In the genomic region with DNA sequence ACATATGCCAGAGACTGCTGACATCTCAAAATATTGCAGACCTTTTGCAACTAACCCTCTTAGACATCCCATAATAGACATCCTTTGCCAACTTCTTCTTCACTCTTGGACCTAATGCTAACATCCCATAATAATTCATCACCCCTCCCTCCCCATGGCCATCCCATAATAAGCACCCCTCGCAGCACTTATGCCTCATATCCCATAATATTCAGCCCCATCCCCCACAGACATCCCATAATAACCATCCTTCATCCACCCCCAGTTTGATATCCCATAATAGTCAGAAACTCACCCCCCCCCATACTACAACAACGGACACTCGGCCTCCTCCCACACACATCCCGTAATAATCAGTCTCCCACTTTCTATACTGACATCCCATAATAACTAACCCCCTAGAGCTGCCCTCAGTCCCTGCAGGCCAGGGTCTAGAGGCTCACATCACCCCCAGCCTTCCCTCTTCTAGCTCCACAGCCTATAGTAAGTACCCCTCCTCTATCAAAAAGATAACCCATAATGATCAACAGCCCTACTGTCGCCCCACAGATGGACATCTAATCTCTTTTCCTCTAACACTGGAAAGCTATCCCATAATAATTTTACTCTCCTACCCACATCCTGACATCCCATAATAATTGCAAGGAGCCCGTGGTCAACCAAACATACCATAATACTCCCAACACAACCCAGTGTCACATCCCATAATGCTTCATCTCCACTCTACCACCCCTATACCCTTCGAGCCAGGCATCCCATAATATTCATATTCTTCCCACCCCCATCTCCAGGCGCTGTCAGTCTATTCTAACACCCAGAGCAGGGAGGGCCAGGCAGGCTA, we compare ENCODE assay signal across 8 cellular contexts. TPM values are rescaled to one million over a fixed set of nuclear protein-coding genes. Genes with fewer than 3 reads are reported as not detected.
DNase-seq lines count a peak whose midpoint lies in the region; ATAC-seq and TF ChIP-seq lines count a peak whose summit lies in the region.

No MANE protein-coding gene starts in this region.

- H3K4me1 Mint-ChIP-seq in naive thymus-derived CD8-positive, alpha-beta T cell = peaks cover 42 to 61% (median 53%) of the 10 kb centered on the region in 4 donors

- POLR2A ChIA-PET in naive thymus-derived CD8-positive, alpha-beta T cell (lab: Charles Lee) = interaction anchor here (0.6 to 1.9 kb wide), 10 partner anchors 12 to 278 kb away, joined by 3 to 15 read pairs (median 4); partner anchors contain the start of genes ACRBP, SPSB2 and ZNF384

- H3K9me3 Mint-ChIP-seq in naive thymus-derived CD8-positive, alpha-beta T cell = no peaks in the 10 kb centered on the region

- H3K27me3 Mint-ChIP-seq in naive thymus-derived CD8-positive, alpha-beta T cell = no peaks in the 10 kb centered on the region

- H3K27ac ChIP-seq in HL-60 (replicated peaks) = peak overlapping the region; percentile 57
- H3K27ac ChIP-seq in upper lobe of right lung = peak overlapping the region; percentile 47

- H3K27me3 ChIP-seq in HL-60 (ENCODE audit: insufficient read depth, poor library complexity, severe bottlenecking) = no peaks in the 10 kb centered on the region
- H3K27me3 ChIP-seq in upper lobe of right lung = no peaks in the 10 kb centered on the region

- H3K36me3 Mint-ChIP-seq in naive thymus-derived CD8-positive, alpha-beta T cell = peaks cover 0 to 1% (median 0%) of the 10 kb centered on the region in 3 donors

- intact Hi-C loops in upper lobe of right lung (cut with DNase I) = no loop called here

- DNase-seq in GDM1 (lab: John Stamatoyannopoulos, UW) = peak; percentile 77
- peak; percentile 68 to 73 for DNase-seq in HL-60 (ENCODE audit: low read depth in 1 of 2, low spot score in 1 of 2)
- peak; percentile 97 to 98 for DNase-seq in NCI-H524 (lab: John Stamatoyannopoulos, UW)
- peak; percentile 35 for DNase-seq in activated CD4-positive, alpha-beta T cell treated with anti-CD3 and anti-CD28 coated beads for 1 hour
- DNase-seq in effector CD8-positive, alpha-beta T cell (lab: John Stamatoyannopoulos, UW) = peak; percentile 39
- DNase-seq in naive thymus-derived CD8-positive, alpha-beta T cell = peak in 8 of 10 donors; percentile 61 to 80 (median 76)
- DNase-seq in upper lobe of right lung = no peak
- no peak for DNase-seq in GOT3 (lab: John Stamatoyannopoulos, UW)

- H3K4me3 ChIP-seq in HL-60 (replicated peaks; ENCODE audit: insufficient read depth, low read length) (no peak overlapping the region), upper lobe of right lung (no peak overlapping the region)

- TF ChIP-seq CTCF in HL-60 (IDR thresholded peaks at IDR 0.05; ENCODE audit: insufficient read depth, low read length) = no peak
- no peak for TF ChIP-seq CTCF in upper lobe of right lung (IDR thresholded peaks at IDR 0.05)

- H3K4me1 ChIP-seq in upper lobe of right lung = peaks cover 41% of the 10 kb centered on the region

- peaks cover 4% of the 10 kb centered on the region for H3K36me3 ChIP-seq in upper lobe of right lung

- ATAC-seq in naive thymus-derived CD8-positive, alpha-beta T cell = peak; percentile 26 to 60
- ATAC-seq in upper lobe of right lung = peak; percentile 37

- no peak overlapping the region for H3K27ac Mint-ChIP-seq in naive thymus-derived CD8-positive, alpha-beta T cell

- H3K9me3 ChIP-seq in upper lobe of right lung = no peaks in the 10 kb centered on the region

- H3K4me3 Mint-ChIP-seq in naive thymus-derived CD8-positive, alpha-beta T cell = no peak overlapping the region

RNA-seq across cellular contexts. Expression of gene CHD4, which starts 0.8 kb away (rescaled TPM):
- 100 to 1,000 TPM; 296 to 308 TPM for total RNA-seq in naive thymus-derived CD8-positive, alpha-beta T cell
- 10 to 100 TPM; 31.4 to 57.3 (median 56.9) TPM for polyA plus RNA-seq in naive thymus-derived CD8-positive, alpha-beta T cell
- 160 TPM for total RNA-seq in upper lobe of right lung

RNA-seq across cellular contexts. Expression of gene LPAR5, which starts 27.8 kb away (rescaled TPM):
- 10 to 100 TPM; 16.6 to 18.9 TPM for total RNA-seq in naive thymus-derived CD8-positive, alpha-beta T cell
- polyA plus RNA-seq in naive thymus-derived CD8-positive, alpha-beta T cell = 10 to 100 TPM in 2 of 3 donors, 1 to 10 TPM in 1; 7.9 to 14.2 (median 12.2) TPM
- 2.5 TPM for total RNA-seq in upper lobe of right lung

RNA-seq across cellular contexts. Expression of gene ACRBP, which starts 39.3 kb away (rescaled TPM):
- total RNA-seq in naive thymus-derived CD8-positive, alpha-beta T cell = 10 to 100 TPM; 13.8 to 14.3 TPM
- polyA plus RNA-seq in naive thymus-derived CD8-positive, alpha-beta T cell = under 1 TPM in 2 of 3 donors, not detected in 1; 0.43 to 0.50 TPM
- 3.8 TPM for total RNA-seq in upper lobe of right lung

RNA-seq across cellular contexts. Expression of gene NOP2, which starts 39.9 kb away (rescaled TPM):
- total RNA-seq in naive thymus-derived CD8-positive, alpha-beta T cell = 100 to 1,000 TPM in 1 of 2 experiments, 10 to 100 TPM in 1; 99.2 to 104 TPM
- polyA plus RNA-seq in naive thymus-derived CD8-positive, alpha-beta T cell = 10 to 100 TPM; 23.6 to 41.7 (median 24.7) TPM
- 32.2 TPM for total RNA-seq in upper lobe of right lung

RNA-seq across cellular contexts. Expression of gene IFFO1, which starts 52.1 kb away (rescaled TPM):
- 10 to 100 TPM; 40.9 to 45.9 TPM for total RNA-seq in naive thymus-derived CD8-positive, alpha-beta T cell
- polyA plus RNA-seq in naive thymus-derived CD8-positive, alpha-beta T cell = 10 to 100 TPM in 1 of 3 donors, 1 to 10 TPM in 2; 3.7 to 10.8 (median 4.4) TPM
- total RNA-seq in upper lobe of right lung = 23.5 TPM

Comparison
In these comparisons a context has a peak if more than half of its experiments do, and no peak if none do; other contexts are left out.
1. DNase-seq: peak in GDM1 (single experiment), HL-60 (2 of 2), NCI-H524 (2 of 2), activated CD4-positive, alpha-beta T cell treated with anti-CD3 and anti-CD28 coated beads for 1 hour (single experiment), effector CD8-positive, alpha-beta T cell (single experiment) and naive thymus-derived CD8-positive, alpha-beta T cell (8 of 10); none in upper lobe of right lung (single experiment) and GOT3 (single experiment).